Comparison of ENCODE assay signal across 10 cellular contexts in the genomic region with DNA sequence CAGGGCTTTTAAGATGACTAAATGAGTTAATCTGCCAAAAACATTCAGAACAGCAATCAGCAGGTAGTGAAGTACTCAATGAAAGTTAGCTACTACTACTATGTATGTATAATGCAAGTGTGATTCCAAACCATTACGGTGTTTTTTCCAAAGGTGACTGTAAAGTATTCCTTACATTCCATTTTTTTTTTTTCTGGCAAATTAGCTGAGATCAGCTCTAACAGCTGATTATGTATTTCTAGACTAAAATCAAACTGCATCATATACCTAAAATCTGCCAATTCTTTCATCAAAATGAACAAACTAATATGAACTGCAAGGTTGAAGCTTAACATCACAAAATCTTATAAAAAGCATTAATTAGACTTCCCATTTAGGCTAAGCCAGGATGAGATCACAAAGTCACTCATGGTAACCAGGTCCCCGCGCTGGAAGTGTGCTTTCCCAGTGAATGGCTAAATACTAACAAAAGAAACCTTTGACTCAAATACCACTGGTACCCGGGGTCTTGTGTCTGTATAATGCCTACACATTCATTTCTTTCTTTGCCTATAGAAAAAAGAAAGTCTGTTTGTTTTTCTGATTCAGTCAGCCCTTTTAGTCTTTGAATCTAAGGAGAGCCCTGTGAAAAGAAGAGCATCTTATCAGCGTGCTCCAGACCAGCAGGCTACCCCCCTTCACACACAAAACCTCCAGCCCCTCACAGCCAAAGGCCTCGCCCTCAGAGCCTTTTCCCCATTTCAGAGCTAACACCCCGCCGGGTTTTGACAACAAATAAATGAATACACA.
DNase-seq lines count a peak whose midpoint lies in the region; ATAC-seq and TF ChIP-seq lines count a peak whose summit lies in the region.
"Had no signal": no experiment of that assay in that cellular context is flagged by ENCODE, and none has a peak within 500 bp of the region (broad histone marks: within the 10 kb centered on the region; RNA-seq: fewer than 3 reads in every experiment).

No MANE protein-coding gene starts in this region.

- H3K36me3 ChIP-seq in CD4-positive, alpha-beta memory T cell (ENCODE audit: insufficient read depth, low read length) = no peaks in the 10 kb centered on the region
- H3K36me3 ChIP-seq in neural progenitor cell = no peaks in the 10 kb centered on the region

- H4K20me1 ChIP-seq in neural progenitor cell (ENCODE audit: low read depth) = peaks cover 66% of the 10 kb centered on the region

- peak overlapping the region; percentile 86 to 98 (median 92) for H3K4me3 Mint-ChIP-seq in CD4-positive, alpha-beta memory T cell
- H3K4me3 Mint-ChIP-seq in effector memory CD8-positive, alpha-beta T cell = peak overlapping the region; percentile 89 to 95
- peak overlapping the region; percentile 95 for H3K4me3 Mint-ChIP-seq in neural progenitor cell

- no peaks in the 10 kb centered on the region for H3K27me3 ChIP-seq in CD4-positive, alpha-beta memory T cell (ENCODE audit: insufficient read depth, low read length)
- peaks cover 13% of the 10 kb centered on the region for H3K27me3 ChIP-seq in neural progenitor cell

- H3K27ac Mint-ChIP-seq in CD4-positive, alpha-beta memory T cell = peak overlapping the region; percentile 88 to 95 (median 89)
- peak overlapping the region; percentile 90 to 98 for H3K27ac Mint-ChIP-seq in effector memory CD8-positive, alpha-beta T cell
- peak overlapping the region; percentile 24 for H3K27ac Mint-ChIP-seq in neural progenitor cell

- H2AFZ ChIP-seq in neural progenitor cell (replicated peaks) = no peak overlapping the region

- no peak overlapping the region for H3K4me3 ChIP-seq in CD4-positive, alpha-beta memory T cell (ENCODE audit: low read length in 2 of 2)
- H3K4me3 ChIP-seq in neural progenitor cell = peak overlapping the region; percentile 91
- H3K4me3 ChIP-seq: K562 had no signal

- TF ChIP-seq CTCF in neural progenitor cell (IDR thresholded peaks at IDR 0.05) = no peak

- peak overlapping the region; percentile 78 for H3K4me2 ChIP-seq in neural progenitor cell

- no peak for DNase-seq in CD4-positive, alpha-beta memory T cell
- DNase-seq in OCI-M1 (lab: John Stamatoyannopoulos, UW) (peak; percentile 61), neural progenitor cell (ENCODE audit: low spot score) (peak; percentile 88), occipital lobe (lab: John Stamatoyannopoulos, UW) (no peak)
- DNase-seq in effector memory CD8-positive, alpha-beta T cell = no peak
- no peak for DNase-seq in stimulated activated CD4-positive, alpha-beta T cell treated with anti-CD3 and anti-CD28 coated beads, Interleukin-12 subunit alpha, Interleukin-12 subunit beta, amount 100 ng/mL, for 4 hours

- no peak overlapping the region for H3K9ac ChIP-seq in neural progenitor cell

- intact Hi-C loops in CD4-positive, alpha-beta memory T cell (cut with micrococcal nuclease) = loop anchor here (5.0 kb wide), 3 partner anchors 73 to 693 kb away; a partner anchor contains a TSS

- H3F3A ChIP-seq in neural progenitor cell (ENCODE audit: low read depth) = peaks cover 45% of the 10 kb centered on the region

- H3K36me3 Mint-ChIP-seq in CD4-positive, alpha-beta memory T cell = peaks cover 0 to 17% of the 10 kb centered on the region in 2 donors
- H3K36me3 Mint-ChIP-seq in effector memory CD8-positive, alpha-beta T cell (ENCODE audit: insufficient read depth) = peaks cover 35% of the 10 kb centered on the region
- H3K36me3 Mint-ChIP-seq in neural progenitor cell = no peaks in the 10 kb centered on the region

- H3K27me3 Mint-ChIP-seq in CD4-positive, alpha-beta memory T cell = no peaks in the 10 kb centered on the region
- H3K27me3 Mint-ChIP-seq in effector memory CD8-positive, alpha-beta T cell = no peaks in the 10 kb centered on the region
- H3K27me3 Mint-ChIP-seq in neural progenitor cell (ENCODE audit: insufficient read depth, low read depth) = peaks cover 20% of the 10 kb centered on the region

- peaks cover 0 to 6% (median 0%) of the 10 kb centered on the region in 8 donors for H3K9me3 Mint-ChIP-seq in CD4-positive, alpha-beta memory T cell
- H3K9me3 Mint-ChIP-seq in effector memory CD8-positive, alpha-beta T cell = no peaks in the 10 kb centered on the region
- H3K9me3 Mint-ChIP-seq in neural progenitor cell = no peaks in the 10 kb centered on the region

- peaks cover 67% of the 10 kb centered on the region for H3K79me2 ChIP-seq in neural progenitor cell (ENCODE audit: low read depth)

- peaks cover 78% of the 10 kb centered on the region for H3K4me1 ChIP-seq in CD4-positive, alpha-beta memory T cell (ENCODE audit: insufficient read depth, low read length)
- peaks cover 47% of the 10 kb centered on the region for H3K4me1 ChIP-seq in neural progenitor cell

- H3K4me1 Mint-ChIP-seq in CD4-positive, alpha-beta memory T cell = peaks cover 65 to 80% (median 72%) of the 10 kb centered on the region in 4 donors
- peaks cover 60 to 68% of the 10 kb centered on the region in 2 donors for H3K4me1 Mint-ChIP-seq in effector memory CD8-positive, alpha-beta T cell (ENCODE audit: low read depth in 2 of 2)
- peaks cover 54% of the 10 kb centered on the region for H3K4me1 Mint-ChIP-seq in neural progenitor cell

- peak overlapping the region; percentile 73 for H3K27ac ChIP-seq in CD4-positive, alpha-beta memory T cell (ENCODE audit: low read depth, low read length)
- peak overlapping the region; percentile 73 for H3K27ac ChIP-seq in neural progenitor cell

- POLR2A ChIA-PET in CD4-positive, alpha-beta memory T cell (lab: Charles Lee; ENCODE audit: partially characterized antibody) = interaction anchor here (1.0 to 6.6 kb wide), 7 partner anchors 12 to 34 kb away, joined by 3 to 52 read pairs (median 16); no protein-coding TSS in a partner anchor

- CTCF ChIA-PET in CD4-positive, alpha-beta memory T cell (lab: Charles Lee; ENCODE audit: partially characterized antibody) = interaction anchor here (0.7 to 3.2 kb wide), 9 partner anchors 10 to 132 kb away, joined by 3 to 18 read pairs (median 4); no protein-coding TSS in a partner anchor

- no peak for ATAC-seq in effector memory CD8-positive, alpha-beta T cell (replicated peaks)
- ATAC-seq in GM18873 (IDR thresholded peaks at IDR 0.05; ENCODE audit: low FRiP score, unreplicated experiment) = no peak
- no peak for ATAC-seq in GM21367 (IDR thresholded peaks at IDR 0.05; ENCODE audit: unreplicated experiment)
- ATAC-seq: K562, left lobe of liver had no signal

- no peaks in the 10 kb centered on the region for H3K9me3 ChIP-seq in CD4-positive, alpha-beta memory T cell (ENCODE audit: control insufficient read depth in 1 of 2, low read length in 2 of 2)
- H3K9me3 ChIP-seq in neural progenitor cell (ENCODE audit: low read depth) = no peaks in the 10 kb centered on the region

Comparison
In these comparisons a context has a peak if more than half of its experiments do, and no peak if none do; other contexts are left out.
1. DNase-seq: peak in OCI-M1 (single experiment) and neural progenitor cell (single experiment); none in CD4-positive, alpha-beta memory T cell (0 of 5), effector memory CD8-positive, alpha-beta T cell (0 of 3), stimulated activated CD4-positive, alpha-beta T cell treated with anti-CD3 and anti-CD28 coated beads, Interleukin-12 subunit alpha, Interleukin-12 subunit beta, amount 100 ng/mL, for 4 hours (single experiment) and occipital lobe (single experiment).
2. H3K27ac Mint-ChIP-seq: peak in every context shown above with its lines; median percentile 94 in effector memory CD8-positive, alpha-beta T cell; 89 in CD4-positive, alpha-beta memory T cell; 24 in neural progenitor cell.
3. Peak in every context shown above with its lines, with median percentiles within 50 percentile points of each other: H3K4me3 Mint-ChIP-seq.